ENCODE assay signal across 27 cellular contexts in genomic region chr5:24999732-25000131, GRCh38.
"Had no signal": no experiment of that assay in that cellular context is flagged by ENCODE, and none has a peak within 500 bp of the region (broad histone marks: within the 10 kb centered on the region; RNA-seq: fewer than 3 reads in every experiment).

No MANE protein-coding gene starts in this region.

- H3K27ac ChIP-seq: colonic mucosa, coronary artery, dorsolateral prefrontal cortex, epithelial cell of prostate, esophagus muscularis mucosa, esophagus squamous epithelium, foreskin keratinocyte, gastrocnemius medialis, gastroesophageal sphincter, heart left ventricle, heart right ventricle had no signal

- H3K4me3 ChIP-seq: colonic mucosa, coronary artery, dorsolateral prefrontal cortex, esophagus muscularis mucosa, esophagus squamous epithelium, gastrocnemius medialis, gastroesophageal sphincter, heart left ventricle, heart right ventricle had no signal

- FAIRE-seq: colon, endometrium, endothelial cell of umbilical vein had no signal

- H3K27me3 ChIP-seq: colonic mucosa, dorsolateral prefrontal cortex, esophagus muscularis mucosa, esophagus squamous epithelium, foreskin keratinocyte, gastrocnemius medialis, gastroesophageal sphincter, heart left ventricle, heart right ventricle had no signal

- H3K9me3 ChIP-seq: colonic mucosa, esophagus muscularis mucosa, esophagus squamous epithelium had no signal

- H3K36me3 ChIP-seq: colonic mucosa, esophagus muscularis mucosa, esophagus squamous epithelium, gastrocnemius medialis, gastroesophageal sphincter, heart left ventricle, heart right ventricle had no signal

- DNase-seq: colonic mucosa; cortex of kidney; dermis blood vessel endothelial cell; dorsolateral prefrontal cortex; effector CD4-positive, alpha-beta T cell; effector CD8-positive, alpha-beta T cell; effector memory CD4-positive, alpha-beta T cell; effector memory CD8-positive, alpha-beta T cell; endodermal cell; erythroblast; esophagus squamous epithelium; foreskin fibroblast; foreskin keratinocyte; foreskin melanocyte; gastrocnemius medialis; glutamatergic neuron; head of caudate nucleus; heart left ventricle; heart right ventricle had no signal

- ATAC-seq: effector memory CD8-positive, alpha-beta T cell; esophagus mucosa; foreskin keratinocyte; gastrocnemius medialis; gastroesophageal sphincter; heart left ventricle; heart right ventricle had no signal
